14 cellular contexts compared by ENCODE assay signal in the genomic region with DNA sequence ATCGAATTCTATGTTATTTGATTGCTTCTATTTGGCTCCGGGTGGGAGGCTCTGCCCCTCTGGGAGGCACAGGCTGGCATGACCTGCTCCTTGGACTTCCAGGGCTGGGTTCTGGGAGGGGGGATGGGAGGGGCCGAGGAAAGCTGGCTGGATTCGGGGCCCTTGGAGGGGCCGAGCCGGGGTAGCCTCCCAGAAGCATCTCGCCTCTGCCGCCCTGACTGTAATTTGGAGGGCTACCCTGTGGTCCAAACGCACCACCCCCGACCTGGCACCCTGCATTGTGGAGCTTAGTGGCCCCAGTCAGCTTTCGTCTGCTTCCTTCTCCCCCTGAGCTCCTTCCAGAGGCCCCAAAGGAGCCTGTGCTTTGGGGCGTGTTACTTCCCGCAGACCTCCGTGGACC.
DNase-seq lines count a peak whose midpoint lies in the region; ATAC-seq and TF ChIP-seq lines count a peak whose summit lies in the region.
"Had no signal": no experiment of that assay in that cellular context is flagged by ENCODE, and none has a peak within 500 bp of the region (broad histone marks: within the 10 kb centered on the region; RNA-seq: fewer than 3 reads in every experiment).

No MANE protein-coding gene starts in this region.

- H3F3A ChIP-seq in PC-9 (ENCODE audit: insufficient read depth, low read depth) = no peaks in the 10 kb centered on the region

- no peaks in the 10 kb centered on the region for H4K20me1 ChIP-seq in PC-9 (ENCODE audit: insufficient read depth)

- H2BK120ac ChIP-seq in neuronal stem cell (ENCODE audit: low read depth, low read length) = no peak overlapping the region

- no TSS peak for BruUV-seq in PC-9 (replicated peaks; lab: Mats Ljungman, UMichigan)

- no peak overlapping the region for H3K9ac ChIP-seq in neuronal stem cell (ENCODE audit: low read depth, low read length, poor library complexity)
- H3K9ac ChIP-seq: GM23248 had no signal

- POLR2A ChIA-PET in PC-9 (lab: Charles Lee; ENCODE audit: unreplicated experiment) = no interaction called here

- peak overlapping the region; percentile 15 for H4K91ac ChIP-seq in neuronal stem cell (ENCODE audit: low read depth, low read length, poor library complexity)

- H2BK5ac ChIP-seq in neuronal stem cell (ENCODE audit: low read length) = no peak overlapping the region

- ATAC-seq in Right ventricle myocardium inferior = no peak
- ATAC-seq: CD8-positive, alpha-beta T cell had no signal

- H2BK15ac ChIP-seq in neuronal stem cell (ENCODE audit: low read length) = no peak overlapping the region

- no peaks in the 10 kb centered on the region for H3K4me1 ChIP-seq in left ventricle myocardium inferior
- H3K4me1 ChIP-seq in neuronal stem cell (ENCODE audit: control insufficient read depth in 2 of 2, insufficient read depth in 1 of 2, low read depth in 1 of 2, low read length in 2 of 2) = no peaks in the 10 kb centered on the region
- peaks cover 0 to 45% (median 18%) of the 10 kb centered on the region in 4 donors for H3K4me1 ChIP-seq in tibial artery
- H3K4me1 ChIP-seq in PC-9 (replicated peaks; ENCODE audit: insufficient read depth) = no peaks in the 10 kb centered on the region
- H3K4me1 ChIP-seq: Caco-2 had no signal

- DNase-seq in left ventricle myocardium inferior (no peak), Right ventricle myocardium inferior (ENCODE audit: missing footprints) (no peak), neuronal stem cell (ENCODE audit: low spot score) (no peak), tibial artery (no peak), NCI-H2171 (lab: John Stamatoyannopoulos, UW) (no peak), nucleus accumbens (lab: John Stamatoyannopoulos, UW) (no peak), substantia nigra (lab: John Stamatoyannopoulos, UW) (no peak), PC-9 (no peak)
- DNase-seq: Caco-2; CD8-positive, alpha-beta T cell; DND-41; GF-D8; GM23248 had no signal

- H3K27ac ChIP-seq in left ventricle myocardium inferior (replicated peaks) (peak overlapping the region; percentile 42), neuronal stem cell (replicated peaks; ENCODE audit: low read length) (no peak overlapping the region), tibial artery (peak overlapping the region; percentile 82 to 94), substantia nigra (ENCODE audit: low read depth, low read length, poor library complexity, severe bottlenecking) (no peak overlapping the region), PC-9 (no peak overlapping the region)
- H3K27ac ChIP-seq: 22Rv1, GM23248 had no signal

- no peak overlapping the region for H3K18ac ChIP-seq in neuronal stem cell (ENCODE audit: low read length)

- intact Hi-C loops in left ventricle myocardium inferior (cut with micrococcal nuclease) (no loop called here), Right ventricle myocardium inferior (cut with DNase I) (no loop called here), tibial artery (cut with DNase I; ENCODE audit: low total_unique reads) (no loop called here), PC-9 (cut with micrococcal nuclease; ENCODE audit: unreplicated experiment) (no loop called here)

- no peak overlapping the region for H3K4ac ChIP-seq in neuronal stem cell (ENCODE audit: low read length)

- H3K9me3 ChIP-seq in left ventricle myocardium inferior (replicated peaks) (no peaks in the 10 kb centered on the region), neuronal stem cell (replicated peaks in 1 of 2; ENCODE audit: control insufficient read depth in 2 of 2, insufficient read depth in 1 of 2, low read depth in 1 of 2, low read length in 2 of 2) (peaks cover 0 to 2% of the 10 kb centered on the region in 2 donors), tibial artery (no peaks in the 10 kb centered on the region), PC-9 (ENCODE audit: insufficient read depth, low read depth) (no peaks in the 10 kb centered on the region)
- H3K9me3 ChIP-seq: Caco-2 had no signal

- no peak overlapping the region for H2AK5ac ChIP-seq in neuronal stem cell (ENCODE audit: low read depth, low read length)

- H3K36me3 ChIP-seq in left ventricle myocardium inferior = peaks cover 7% of the 10 kb centered on the region
- H3K36me3 ChIP-seq in neuronal stem cell (replicated peaks in 1 of 2; ENCODE audit: control insufficient read depth in 2 of 2, insufficient read depth in 2 of 2, low read length in 2 of 2) = peaks cover 3 to 80% of the 10 kb centered on the region in 2 donors
- H3K36me3 ChIP-seq in tibial artery = peaks cover 4 to 39% (median 24%) of the 10 kb centered on the region in 3 donors
- H3K36me3 ChIP-seq in PC-9 (ENCODE audit: low read depth) = no peaks in the 10 kb centered on the region

- CTCF ChIA-PET in PC-9 (lab: Charles Lee) = no interaction called here

- H3K79me1 ChIP-seq in neuronal stem cell (ENCODE audit: low read depth, low read length) = no peaks in the 10 kb centered on the region

- TF ChIP-seq CTCF in left ventricle myocardium inferior (IDR thresholded peaks at IDR 0.05; ENCODE audit: borderline replicate concordance) (no peak), tibial artery (IDR thresholded peaks at IDR 0.05) (no peak), PC-9 (conservative IDR thresholded peaks at IDR 0.05) (no peak)

- no peak overlapping the region for H3K23ac ChIP-seq in neuronal stem cell (ENCODE audit: low read depth, low read length, poor library complexity)

- H4K8ac ChIP-seq in neuronal stem cell (ENCODE audit: low read depth, low read length) = no peak overlapping the region

- no peaks in the 10 kb centered on the region for H3K79me2 ChIP-seq in PC-9 (ENCODE audit: low read depth)

- H3K4me3 ChIP-seq in left ventricle myocardium inferior = no peak overlapping the region
- H3K4me3 ChIP-seq in neuronal stem cell (ENCODE audit: low read length in 2 of 2) = no peak overlapping the region
- no peak overlapping the region for H3K4me3 ChIP-seq in tibial artery
- no peak overlapping the region for H3K4me3 ChIP-seq in PC-9
- H3K4me3 ChIP-seq: GM23248 had no signal

- H2AFZ ChIP-seq in neuronal stem cell (ENCODE audit: low read length) (no peak overlapping the region), PC-9 (no peak overlapping the region)
- H2AFZ ChIP-seq: GM23248 had no signal

- no peak overlapping the region for H3K14ac ChIP-seq in neuronal stem cell (ENCODE audit: low read length)

- H3K4me2 ChIP-seq in neuronal stem cell (ENCODE audit: insufficient read depth, low read length, poor library complexity, severe bottlenecking) (no peak overlapping the region), PC-9 (no peak overlapping the region)

- no peaks in the 10 kb centered on the region for H3K9me2 ChIP-seq in PC-9 (ENCODE audit: insufficient read depth)

- H3K27me3 ChIP-seq in left ventricle myocardium inferior (ENCODE audit: low read depth) = no peaks in the 10 kb centered on the region
- no peaks in the 10 kb centered on the region for H3K27me3 ChIP-seq in neuronal stem cell (ENCODE audit: control insufficient read depth in 3 of 3, insufficient read depth in 3 of 3, low read depth in 1 of 3, low read length in 3 of 3)
- no peaks in the 10 kb centered on the region for H3K27me3 ChIP-seq in tibial artery
- H3K27me3 ChIP-seq in PC-9 (ENCODE audit: insufficient read depth, low read depth) = no peaks in the 10 kb centered on the region

- no CpG with 5 or more reads among the region's 14 CpGs for WGBS in neuronal stem cell (ENCODE audit: extremely low coverage in 2 of 2, insufficient read length in 2 of 2, insufficient replicate concordance in 1 of 2), 2 donors

- H2BK12ac ChIP-seq in neuronal stem cell (ENCODE audit: low read length) = no peak overlapping the region

Comparison
In these comparisons a context has a peak if more than half of its experiments do, and no peak if none do; other contexts are left out.
1. H3K27ac ChIP-seq: peak in left ventricle myocardium inferior (single experiment) and tibial artery (2 of 2); none in neuronal stem cell (single experiment), substantia nigra (single experiment) and PC-9 (single experiment).